11 cellular contexts compared by ENCODE assay signal in the genomic region with DNA sequence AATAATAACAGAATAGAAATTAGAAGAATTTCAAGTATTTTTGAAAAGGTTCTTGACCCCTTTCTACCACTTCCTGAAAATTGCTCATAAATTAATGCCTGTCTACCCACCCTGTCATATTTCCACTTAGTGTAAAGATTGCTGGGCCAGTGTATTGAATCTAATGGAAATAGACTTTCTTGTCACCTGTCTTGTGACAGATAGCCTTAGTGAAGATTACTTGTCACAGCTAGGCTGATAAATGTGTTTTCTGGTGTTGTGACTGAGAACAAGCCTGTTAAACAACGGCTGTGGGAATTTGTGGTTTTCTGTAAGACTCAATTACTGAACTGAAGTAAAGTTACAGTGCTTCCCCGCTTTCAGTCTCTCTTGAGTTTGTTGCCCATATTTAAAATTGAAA. TPM values are rescaled to one million over a fixed set of nuclear protein-coding genes. Genes with fewer than 3 reads are reported as not detected.
DNase-seq lines count a peak whose midpoint lies in the region; ATAC-seq and TF ChIP-seq lines count a peak whose summit lies in the region.
"Had no signal": no experiment of that assay in that cellular context is flagged by ENCODE, and none has a peak within 500 bp of the region (broad histone marks: within the 10 kb centered on the region; RNA-seq: fewer than 3 reads in every experiment).

No MANE protein-coding gene starts in this region.

- H3K4me3 Mint-ChIP-seq in stimulated activated naive CD8-positive, alpha-beta T cell treated with anti-CD3 and anti-CD28 coated beads, Interleukin-15, amount 100 ng/mL, for 72 hours, result no peak overlapping the region

- no peaks in the 10 kb centered on the region for H3K27me3 ChIP-seq in SJCRH30
- H3K27me3 ChIP-seq in WERI-Rb-1 (ENCODE audit: insufficient read depth, low read depth, severe bottlenecking), result no peaks in the 10 kb centered on the region
- H3K27me3 ChIP-seq: pancreas had no signal

- H3K9me3 ChIP-seq in SJCRH30 (replicated peaks), result no peaks in the 10 kb centered on the region
- H3K9me3 ChIP-seq in WERI-Rb-1 (ENCODE audit: severe bottlenecking), result no peaks in the 10 kb centered on the region
- H3K9me3 ChIP-seq: pancreas had no signal

- H3K4me1 ChIP-seq in SJCRH30, result no peaks in the 10 kb centered on the region
- H3K4me1 ChIP-seq: pancreas had no signal

- H3K27ac Mint-ChIP-seq in stimulated activated naive CD8-positive, alpha-beta T cell treated with anti-CD3 and anti-CD28 coated beads, Interleukin-15, amount 100 ng/mL, for 72 hours, result peak overlapping the region in 1 of 2 donors; percentile 74

- no peaks in the 10 kb centered on the region for H3K4me1 Mint-ChIP-seq in stimulated activated naive CD8-positive, alpha-beta T cell treated with anti-CD3 and anti-CD28 coated beads, Interleukin-15, amount 100 ng/mL, for 72 hours

- H3K36me3 ChIP-seq in SJCRH30 (peaks cover 3% of the 10 kb centered on the region; the same call in 1 of the 2 replicates), WERI-Rb-1 (peaks cover 7% of the 10 kb centered on the region)

- no peaks in the 10 kb centered on the region for H3K27me3 Mint-ChIP-seq in stimulated activated naive CD8-positive, alpha-beta T cell treated with anti-CD3 and anti-CD28 coated beads, Interleukin-15, amount 100 ng/mL, for 72 hours

- no peak for TF ChIP-seq CTCF in WERI-Rb-1 (IDR thresholded peaks at IDR 0.05; ENCODE audit: low read depth, low read length)

- no peak overlapping the region for H3K4me3 ChIP-seq in SJCRH30
- H3K4me3 ChIP-seq in WERI-Rb-1 (ENCODE audit: low read depth, low read length), result no peak overlapping the region
- H3K4me3 ChIP-seq: pancreas had no signal

- no peaks in the 10 kb centered on the region for H3K9me3 Mint-ChIP-seq in stimulated activated naive CD8-positive, alpha-beta T cell treated with anti-CD3 and anti-CD28 coated beads, Interleukin-15, amount 100 ng/mL, for 72 hours

- ATAC-seq in stimulated activated naive CD8-positive, alpha-beta T cell treated with anti-CD3 and anti-CD28 coated beads, Interleukin-15, amount 100 ng/mL, for 72 hours, result peak; percentile 58
- ATAC-seq in stimulated activated naive CD8-positive, alpha-beta T cell treated with anti-CD3 and anti-CD28 coated beads, Interleukin-15, Interleukin-2, amounts not matched to agents 100 U/mL and 50 U/mL, for 24 hours, result no peak
- peak; percentile 62 for ATAC-seq in HG03045 (IDR thresholded peaks at IDR 0.05; ENCODE audit: unreplicated experiment)
- ATAC-seq: pancreas had no signal

- DNase-seq in stimulated activated naive CD8-positive, alpha-beta T cell treated with anti-CD3 and anti-CD28 coated beads, Interleukin-15, amount 100 ng/mL, for 72 hours, result no peak
- DNase-seq in stimulated activated naive CD8-positive, alpha-beta T cell treated with anti-CD3 and anti-CD28 coated beads, Interleukin-15, Interleukin-2, amounts not matched to agents 100 U/mL and 50 U/mL, for 24 hours, result no peak
- DNase-seq in NCI-H2227 treated with DMSO at 0.1 percent for 48 hours (lab: John Stamatoyannopoulos, UW) (peak; percentile 56), foreskin melanocyte (no peak), SJCRH30 (no peak), WERI-Rb-1 (no peak), NCI-H69 (lab: John Stamatoyannopoulos, UW) (no peak)
- DNase-seq: activated T-cell treated with anti-CD3 and anti-CD28 coated beads, Interleukin-2, amount 50 U/mL, for 48 hours; NCI-H510A treated with DMSO at 0.1 percent for 48 hours; pancreas had no signal

- H3K27ac ChIP-seq in SJCRH30 (no peak overlapping the region), WERI-Rb-1 (no peak overlapping the region)
- H3K27ac ChIP-seq: pancreas had no signal

RNA-seq across cellular contexts. Expression of a gene that starts 37.0 kb away (rescaled TPM):
- total RNA-seq in SJCRH30 (2014; rRNA removed; shearing (Covaris generic)), result 26.4 and 33.5 TPM in 2 replicates
